8 cellular contexts compared by ENCODE assay signal in genomic region chr13:50594276-50594970, GRCh38.
DNase-seq lines count a peak whose midpoint lies in the region; ATAC-seq lines count a peak whose summit lies in the region.

No MANE protein-coding gene starts in this region.

- peak; percentile 82 for ATAC-seq in HG02678 (IDR thresholded peaks at IDR 0.05; ENCODE audit: unreplicated experiment)
- ATAC-seq in esophagus mucosa, result peak; percentile 54

- peak; percentile 28 for DNase-seq in NK-92 treated with Interleukin-12 subunit alpha and Interleukin-12 subunit beta, amount 100 ng/mL, for 24 hours (lab: John Stamatoyannopoulos, UW)
- DNase-seq in NK-92 (lab: John Stamatoyannopoulos, UW; ENCODE audit: unreplicated experiment) (no peak), NCI-H187 treated with DMSO at 0.1 percent for 48 hours (lab: John Stamatoyannopoulos, UW) (peak; percentile 36), NCI-H510A (lab: John Stamatoyannopoulos, UW) (no peak), COLO829 (ENCODE audit: low spot score) (no peak), NCI-H345 treated with DMSO at 0.1 percent for 48 hours (lab: John Stamatoyannopoulos, UW; ENCODE audit: unreplicated experiment) (no peak)

Comparison
In these comparisons a context has a peak if more than half of its experiments do, and no peak if none do; other contexts are left out.
1. DNase-seq: peak in NK-92 treated with Interleukin-12 subunit alpha and Interleukin-12 subunit beta, amount 100 ng/mL, for 24 hours (single experiment) and NCI-H187 treated with DMSO at 0.1 percent for 48 hours (single experiment); none in NK-92 (single experiment), NCI-H510A (single experiment), COLO829 (single experiment) and NCI-H345 treated with DMSO at 0.1 percent for 48 hours (single experiment).